ENCODE assay signal across 1 cellular context in the genomic region with DNA sequence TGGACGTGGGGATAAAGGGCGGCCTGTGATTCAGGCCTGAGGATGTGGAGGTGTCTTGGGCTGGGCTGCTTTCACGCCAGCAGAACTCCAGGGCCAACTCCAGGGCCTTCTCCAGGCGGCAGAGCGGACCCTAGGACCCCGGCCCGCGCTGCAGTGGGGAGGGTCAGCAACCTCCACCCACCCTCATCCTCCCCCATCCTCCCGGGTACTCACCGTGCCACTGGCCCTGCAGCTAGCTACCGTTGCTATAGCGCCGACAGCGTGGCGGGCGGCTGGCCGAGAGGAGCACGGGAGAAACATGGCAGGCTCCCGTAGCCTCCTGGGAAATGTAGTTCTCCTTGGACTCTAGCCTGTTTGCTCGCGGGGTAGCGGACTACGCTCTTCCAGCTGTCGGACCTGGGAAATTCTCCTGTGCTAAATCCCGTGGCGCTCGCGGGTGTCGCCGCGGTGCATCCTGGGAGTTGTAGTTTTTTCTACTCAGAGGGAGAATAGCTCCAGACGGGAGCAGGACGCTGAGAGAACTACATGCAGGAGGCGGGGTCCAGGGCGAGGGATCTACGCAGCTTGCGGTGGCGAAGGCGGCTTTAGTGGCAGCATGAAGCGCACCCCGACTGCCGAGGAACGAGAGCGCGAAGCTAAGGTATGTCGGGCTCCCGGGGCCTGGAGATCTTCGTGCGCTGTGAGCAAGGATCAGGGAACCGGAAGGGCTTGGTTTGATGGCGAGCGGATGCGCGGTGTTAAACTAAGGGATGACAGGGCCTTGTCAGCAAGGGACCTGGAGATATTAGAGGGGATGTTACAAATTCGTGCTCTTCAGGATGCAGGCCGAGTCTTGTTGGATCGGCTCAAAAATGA.
TF ChIP-seq lines count a peak whose summit lies in the region.

FTO (plus strand) TSS at position 567 of the 855 bp plus-strand sequence.
RPGRIP1L (minus strand) TSS at position 270 of the 855 bp plus-strand sequence. CDS start 3,136 bp downstream, outside the sequence.

TF ChIP-seq in HepG2, 621 proteins besides CTCF, POLR2A, EP300 and RAD21 (continued from another document and continues in another):
- peak; percentile 37; the same call in 1 of the 2 replicates for TF ChIP-seq ZNF142 (CRISPR knock-in tag; IDR thresholded peaks at IDR 0.05)
- no peak for TF ChIP-seq DMTF1 (CRISPR knock-in tag; IDR thresholded peaks at IDR 0.05)
- peak; percentile 70; the same call in 1 of the 2 replicates for TF ChIP-seq CBFB (CRISPR knock-in tag; IDR thresholded peaks at IDR 0.05)
- TF ChIP-seq SMARCE1 (IDR thresholded peaks at IDR 0.05; ENCODE audit: borderline replicate concordance), result no peak
- peak; percentile 15; the same call in 1 of the 2 replicates for TF ChIP-seq HNF1A (IDR thresholded peaks at IDR 0.05; ENCODE audit: low read depth)
- TF ChIP-seq HNF1A (CRISPR knock-in tag; IDR thresholded peaks at IDR 0.05; ENCODE audit: borderline replicate concordance), result peak; percentile 83; the same call in 1 of the 2 replicates
- TF ChIP-seq, protein P1, sequence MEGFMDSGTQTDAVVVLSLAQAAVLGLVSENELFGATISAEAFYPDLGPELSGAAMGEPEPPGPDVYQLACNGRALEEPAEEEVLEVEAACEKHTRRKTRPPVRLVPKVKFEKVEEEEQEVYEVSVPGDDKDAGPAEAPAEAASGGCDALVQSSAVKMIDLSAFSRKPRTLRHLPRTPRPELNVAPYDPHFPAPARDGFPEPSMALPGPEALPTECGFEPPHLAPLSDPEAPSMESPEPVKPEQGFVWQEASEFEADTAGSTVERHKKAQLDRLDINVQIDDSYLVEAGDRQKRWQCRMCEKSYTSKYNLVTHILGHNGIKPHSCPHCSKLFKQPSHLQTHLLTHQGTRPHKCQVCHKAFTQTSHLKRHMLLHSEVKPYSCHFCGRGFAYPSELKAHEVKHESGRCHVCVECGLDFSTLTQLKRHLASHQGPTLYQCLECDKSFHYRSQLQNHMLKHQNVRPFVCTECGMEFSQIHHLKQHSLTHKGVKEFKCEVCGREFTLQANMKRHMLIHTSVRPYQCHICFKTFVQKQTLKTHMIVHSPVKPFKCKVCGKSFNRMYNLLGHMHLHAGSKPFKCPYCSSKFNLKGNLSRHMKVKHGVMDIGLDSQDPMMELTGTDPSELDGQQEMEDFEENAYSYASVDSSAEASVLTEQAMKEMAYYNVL (CRISPR knock-in tag; IDR thresholded peaks at IDR 0.05; ENCODE audit: borderline replicate concordance), result peak; percentile 7; the same call in 1 of the 2 replicates
- no peak; the same call in 1 of the 2 replicates for TF ChIP-seq ZNF34 (CRISPR knock-in tag; IDR thresholded peaks at IDR 0.05; ENCODE audit: borderline replicate concordance)
- TF ChIP-seq SMAD1 (CRISPR knock-in tag; IDR thresholded peaks at IDR 0.05; ENCODE audit: borderline replicate concordance, low read depth), result peak; percentile 94; the same call in 1 of the 2 replicates
- peak; percentile 83 for TF ChIP-seq CREB1 (IDR thresholded peaks at IDR 0.05)
- TF ChIP-seq CREB1 (CRISPR knock-in tag; IDR thresholded peaks at IDR 0.05), result peak; percentile 97
- TF ChIP-seq MEIS1 (CRISPR knock-in tag; IDR thresholded peaks at IDR 0.05; ENCODE audit: borderline replicate concordance), result peak; percentile 86
- TF ChIP-seq SAP130 (CRISPR knock-in tag; IDR thresholded peaks at IDR 0.05; ENCODE audit: low read depth), result peak; percentile 99
- no peak for TF ChIP-seq CBX2 (IDR thresholded peaks at IDR 0.05; ENCODE audit: low read depth, low read length)
- TF ChIP-seq CBX2 (CRISPR knock-in tag; IDR thresholded peaks at IDR 0.05; ENCODE audit: low read depth), result no peak
- peak; percentile 88; the same call in 1 of the 2 replicates for TF ChIP-seq ZNF619 (CRISPR knock-in tag; IDR thresholded peaks at IDR 0.05)
- no peak for TF ChIP-seq REL (CRISPR knock-in tag; conservative IDR thresholded peaks at IDR 0.05)
- no peak for TF ChIP-seq HMG20A (CRISPR knock-in tag; IDR thresholded peaks at IDR 0.05; ENCODE audit: borderline replicate concordance)
- TF ChIP-seq ZNF577 (CRISPR knock-in tag; IDR thresholded peaks at IDR 0.05; ENCODE audit: borderline replicate concordance, low read depth), result no peak
- TF ChIP-seq ZBTB26 (CRISPR knock-in tag; IDR thresholded peaks at IDR 0.05; ENCODE audit: borderline replicate concordance), result no peak; the same call in 1 of the 2 replicates
- TF ChIP-seq HOXA9 (CRISPR knock-in tag; IDR thresholded peaks at IDR 0.05; ENCODE audit: borderline replicate concordance), result no peak
- peak; percentile 58; the same call in 1 of the 2 replicates for TF ChIP-seq PAXIP1 (CRISPR knock-in tag; conservative IDR thresholded peaks at IDR 0.05)
